Comparison of ENCODE assay signal across 20 cellular contexts in the genomic region with DNA sequence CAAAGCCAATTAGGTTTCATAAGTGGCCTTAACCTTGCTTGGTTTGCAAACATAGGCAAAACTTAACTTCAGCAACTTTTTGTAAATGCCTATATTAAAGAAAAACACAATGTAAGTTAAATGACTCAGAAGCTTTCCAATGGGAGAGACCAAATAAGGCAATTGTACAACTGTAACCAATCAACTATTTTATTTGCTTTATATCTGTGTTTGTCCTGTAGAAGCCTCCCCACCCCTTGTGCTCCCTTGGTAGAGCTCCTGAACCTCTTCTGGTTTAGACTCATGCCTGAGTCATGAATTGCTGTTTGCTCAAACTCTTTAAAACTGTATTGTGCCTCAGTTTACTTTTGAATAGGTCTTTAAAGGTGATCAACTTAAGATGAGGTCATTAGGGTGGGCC. TPM values are rescaled to one million over a fixed set of nuclear protein-coding genes. Genes with fewer than 3 reads are reported as not detected.
A peak's percentile ranks its signal among the peaks of the same experiment; 100 is the strongest.
DNase-seq lines count a peak whose midpoint lies in the region; ATAC-seq and TF ChIP-seq lines count a peak whose summit lies in the region.
"Had no signal": no experiment of that assay in that cellular context is flagged by ENCODE, and none has a peak within 500 bp of the region (broad histone marks: within the 10 kb centered on the region; RNA-seq: fewer than 3 reads in every experiment).

No MANE protein-coding gene starts in this region.

- no TSS peak for BruUV-seq in mammary epithelial cell (replicated peaks; lab: Mats Ljungman, UMichigan)

- TF ChIP-seq POLR2A in breast epithelium (IDR thresholded peaks at IDR 0.05) = no peak

- no peak overlapping the region for H3K4me3 Mint-ChIP-seq in endothelial cell (ENCODE audit: unreplicated experiment)
- H3K4me3 Mint-ChIP-seq: activated naive CD4-positive, alpha-beta T cell treated with anti-CD3 and anti-CD28 coated beads for 36 hours had no signal

- intact Hi-C loops in mammary epithelial cell (cut with micrococcal nuclease) = no loop called here
- intact Hi-C loops in breast epithelium (cut with DNase I; ENCODE audit: low total_unique reads) = no loop called here
- intact Hi-C loops in posterior vena cava (cut with DNase I) = no loop called here

- H3K27ac Mint-ChIP-seq in endothelial cell (ENCODE audit: unreplicated experiment) = no peak overlapping the region
- H3K27ac Mint-ChIP-seq: activated naive CD4-positive, alpha-beta T cell treated with anti-CD3 and anti-CD28 coated beads for 36 hours had no signal

- H3K9me3 Mint-ChIP-seq in endothelial cell (ENCODE audit: unreplicated experiment) = no peaks in the 10 kb centered on the region
- H3K9me3 Mint-ChIP-seq: activated naive CD4-positive, alpha-beta T cell treated with anti-CD3 and anti-CD28 coated beads for 36 hours had no signal

- in situ Hi-C loops in mammary epithelial cell (cut with MboI; ENCODE audit: low sequenced_read_pairs in 2 of 2) = no loop called here
- in situ Hi-C loops in brain microvascular endothelial cell (cut with HindIII; ENCODE audit: low pct_ligation_motif_present, low sequenced_read_pairs) = no loop called here

- peak; percentile 66 for DNase-seq in mammary epithelial cell
- DNase-seq in breast epithelium (ENCODE audit: low spot score in 2 of 2) = no peak
- peak; percentile 68 for DNase-seq in brain microvascular endothelial cell
- peak; percentile 39 for DNase-seq in iris pigment epithelial cell (ENCODE audit: low read depth)
- DNase-seq in posterior vena cava (ENCODE audit: low spot score) = no peak
- DNase-seq in endothelial cell (ENCODE audit: low spot score) = no peak
- no peak for DNase-seq in ureter (ENCODE audit: low spot score)
- DNase-seq: activated naive CD4-positive, alpha-beta T cell treated with anti-CD3 and anti-CD28 coated beads for 36 hours; caudate nucleus; effector memory CD4-positive, alpha-beta T cell; head of caudate nucleus; Kasumi-1; kidney; midbrain; NCI-H1436; nucleus accumbens; SJCRH30; small intestine; trophoblast cell had no signal

- CTCF ChIA-PET in mammary epithelial cell (lab: Charles Lee; ENCODE audit: low non-redundant PET) = no interaction called here

- no peak overlapping the region for H3K4me2 ChIP-seq in mammary epithelial cell (ENCODE audit: insufficient read depth, low read depth, low read length)

- no peaks in the 10 kb centered on the region for H3K9me3 ChIP-seq in mammary epithelial cell (replicated peaks; ENCODE audit: insufficient read depth, low read length)
- no peaks in the 10 kb centered on the region for H3K9me3 ChIP-seq in breast epithelium
- H3K9me3 ChIP-seq: SJCRH30 had no signal

- H3K4me1 Mint-ChIP-seq in endothelial cell (ENCODE audit: unreplicated experiment) = peaks cover 44% of the 10 kb centered on the region

- no peaks in the 10 kb centered on the region for H3K27me3 ChIP-seq in mammary epithelial cell (ENCODE audit: insufficient read depth, low read length)
- H3K27me3 ChIP-seq in breast epithelium = no peaks in the 10 kb centered on the region
- H3K27me3 ChIP-seq in brain microvascular endothelial cell (replicated peaks) = no peaks in the 10 kb centered on the region
- H3K27me3 ChIP-seq: SJCRH30 had no signal

- peaks cover 1% of the 10 kb centered on the region for H3K27me3 Mint-ChIP-seq in endothelial cell (ENCODE audit: unreplicated experiment)

- TF ChIP-seq CTCF in mammary epithelial cell (conservative IDR thresholded peaks at IDR 0.05 in 1 of 2, IDR thresholded peaks at IDR 0.05 in 1 of 2; ENCODE audit: extremely low read depth in 1 of 2, insufficient read depth in 1 of 2, low read depth in 1 of 2, low read length in 2 of 2) = no peak
- no peak for TF ChIP-seq CTCF in breast epithelium (IDR thresholded peaks at IDR 0.05)
- TF ChIP-seq CTCF in brain microvascular endothelial cell (IDR thresholded peaks at IDR 0.05; ENCODE audit: low read depth, low read length, missing control alignments) = no peak
- TF ChIP-seq CTCF in endothelial cell (IDR thresholded peaks at IDR 0.05; ENCODE audit: unreplicated experiment) = no peak

- no peaks in the 10 kb centered on the region for H3K79me2 ChIP-seq in mammary epithelial cell (ENCODE audit: insufficient read depth, low read length)

- dilution Hi-C loops in mammary epithelial cell (cut with HindIII; ENCODE audit: low sequenced_read_pairs) = no loop called here

- H3K27ac ChIP-seq in mammary epithelial cell (ENCODE audit: insufficient read depth, low read depth, low read length) (no peak overlapping the region), breast epithelium (no peak overlapping the region), brain microvascular endothelial cell (no peak overlapping the region)
- H3K27ac ChIP-seq: SJCRH30 had no signal

- H2AFZ ChIP-seq in mammary epithelial cell (ENCODE audit: low read depth, low read length) = no peak overlapping the region

- H3K36me3 ChIP-seq in mammary epithelial cell (ENCODE audit: insufficient read depth, low read length) = no peaks in the 10 kb centered on the region
- H3K36me3 ChIP-seq in breast epithelium = no peaks in the 10 kb centered on the region
- no peaks in the 10 kb centered on the region for H3K36me3 ChIP-seq in brain microvascular endothelial cell (replicated peaks)
- H3K36me3 ChIP-seq: SJCRH30 had no signal

- H3K4me1 ChIP-seq in mammary epithelial cell (ENCODE audit: insufficient read depth, low read length) = peaks cover 8% of the 10 kb centered on the region
- H3K4me1 ChIP-seq in breast epithelium = no peaks in the 10 kb centered on the region

- H3K36me3 Mint-ChIP-seq in endothelial cell (ENCODE audit: low read depth, unreplicated experiment) = peaks cover 13% of the 10 kb centered on the region

- ATAC-seq in GM21390 (IDR thresholded peaks at IDR 0.05; ENCODE audit: unreplicated experiment) = no peak

- H4K20me1 ChIP-seq in mammary epithelial cell (ENCODE audit: insufficient read depth, low read length) = no peaks in the 10 kb centered on the region

- H3K9ac ChIP-seq in mammary epithelial cell (ENCODE audit: insufficient read depth, low read length) = no peak overlapping the region

- H3K4me3 ChIP-seq in mammary epithelial cell (replicated peaks in 1 of 3; ENCODE audit: insufficient read depth in 1 of 3, low read depth in 2 of 3, low read length in 3 of 3) (no peak overlapping the region), breast epithelium (no peak overlapping the region), brain microvascular endothelial cell (ENCODE audit: low read depth, low read length) (no peak overlapping the region)
- H3K4me3 ChIP-seq: SJCRH30 had no signal

RNA-seq across cellular contexts. Expression of a gene that starts 3.0 kb away (rescaled TPM):
- total RNA-seq in mammary epithelial cell (1 to 10 TPM in 1 of 2 donors, under 1 TPM in 1; 0.80 to 1.8 TPM), breast epithelium (10 to 100 TPM in 2 of 3 donors, 1 to 10 TPM in 1; 4.0 to 28.8 (median 22.2) TPM), posterior vena cava (10 to 100 TPM; 11.9 to 31.3 TPM), endothelial cell (ENCODE audit: unreplicated experiment) (2.1 TPM), ureter (12.7 TPM)
- 0.29 TPM for polyA plus RNA-seq in mammary epithelial cell
- polyA minus RNA-seq in mammary epithelial cell = not detected

RNA-seq across cellular contexts. Expression of a gene that starts 38.1 kb away (rescaled TPM):
- 10 to 100 TPM; 14.2 to 19.5 TPM for total RNA-seq in mammary epithelial cell
- polyA plus RNA-seq in mammary epithelial cell = 9.3 TPM
- polyA minus RNA-seq in mammary epithelial cell = not detected
- 10 to 100 TPM in 2 of 3 donors, 1 to 10 TPM in 1; 8.2 to 14.4 (median 13.8) TPM for total RNA-seq in breast epithelium
- 1 to 10 TPM; 6.4 to 9.4 TPM for total RNA-seq in posterior vena cava
- 29.3 TPM for total RNA-seq in endothelial cell (ENCODE audit: unreplicated experiment)
- 15.2 TPM for total RNA-seq in ureter

Comparison
In these comparisons a context has a peak if more than half of its experiments do, and no peak if none do; other contexts are left out.
1. DNase-seq: peak in mammary epithelial cell (single experiment), brain microvascular endothelial cell (single experiment) and iris pigment epithelial cell (single experiment); none in breast epithelium (0 of 2), posterior vena cava (single experiment), endothelial cell (single experiment) and ureter (single experiment).